18 cellular contexts compared by ENCODE assay signal in the genomic region with DNA sequence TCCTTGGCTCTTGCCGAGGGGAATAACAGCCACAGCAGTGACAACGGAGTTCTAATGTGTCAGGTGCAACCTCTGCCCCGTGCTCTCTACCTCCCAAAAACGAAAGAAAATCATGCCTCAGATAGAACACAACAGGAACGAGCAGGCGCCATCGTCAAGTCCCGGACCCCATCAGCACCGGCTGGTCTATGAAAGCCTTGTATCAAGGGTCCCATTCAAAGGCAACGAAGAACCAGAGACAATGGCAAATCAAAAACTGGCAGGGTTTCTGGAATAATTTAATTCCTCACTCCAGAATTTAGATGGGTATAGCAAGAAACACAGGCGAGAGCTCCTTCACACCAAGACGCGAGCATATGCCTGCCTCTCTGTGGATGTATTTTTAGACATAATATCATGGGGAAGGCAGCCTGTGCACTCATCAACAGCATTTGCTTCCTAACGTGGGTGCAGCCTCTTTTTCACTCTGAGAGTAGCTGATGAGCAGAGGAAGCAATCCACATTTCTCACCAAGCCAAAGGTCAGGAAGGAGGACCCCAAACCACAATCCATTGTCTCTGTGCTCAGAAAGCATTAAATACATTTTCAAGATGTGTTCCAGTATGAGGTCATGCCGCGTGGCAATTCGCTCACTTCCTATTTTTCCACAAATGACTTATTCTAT.
DNase-seq lines count a peak whose midpoint lies in the region; ATAC-seq and TF ChIP-seq lines count a peak whose summit lies in the region.
"Had no signal": no experiment of that assay in that cellular context is flagged by ENCODE, and none has a peak within 500 bp of the region (broad histone marks: within the 10 kb centered on the region; RNA-seq: fewer than 3 reads in every experiment).

No MANE protein-coding gene starts in this region.

- 54% methylated on average over 16 of the region's 17 CpGs for WGBS in right lobe of liver (ENCODE audit: insufficient coverage, low coverage, low lambda C conversion rate, missing lambda C conversion rate)

- no peak overlapping the region for H3K27ac Mint-ChIP-seq in WTC11
- H3K27ac Mint-ChIP-seq: activated CD8-positive, alpha-beta memory T cell treated with anti-CD3 and anti-CD28 coated beads, Interleukin-2, amount 10 ng/mL, durations not matched to agents 7 days and 5 days; activated naive CD8-positive, alpha-beta T cell had no signal

- peaks cover 15% of the 10 kb centered on the region for H3K27me3 Mint-ChIP-seq in WTC11 (ENCODE audit: low read depth)
- H3K27me3 Mint-ChIP-seq: activated CD8-positive, alpha-beta memory T cell treated with anti-CD3 and anti-CD28 coated beads, Interleukin-2, amount 10 ng/mL, durations not matched to agents 7 days and 5 days had no signal

- TF ChIP-seq POLR2A in right lobe of liver (IDR thresholded peaks at IDR 0.05) (no peak), gastrocnemius medialis (IDR thresholded peaks at IDR 0.05) (no peak)

- TF ChIP-seq CTCF in right lobe of liver (IDR thresholded peaks at IDR 0.05), result no peak
- TF ChIP-seq CTCF in gastrocnemius medialis (IDR thresholded peaks at IDR 0.05 in 4 of 5, conservative IDR thresholded peaks at IDR 0.05 in 1 of 5), result no peak
- TF ChIP-seq CTCF in WTC11 (IDR thresholded peaks at IDR 0.05), result no peak

- DNase-seq in NCI-H2227 (lab: John Stamatoyannopoulos, UW; ENCODE audit: unreplicated experiment) (peak; percentile 70), dermis blood vessel endothelial cell (peak; percentile 24), right lobe of liver (no peak), gastrocnemius medialis (peak; percentile 20 to 28), WTC11 (ENCODE audit: low spot score) (no peak), NCI-H2081 treated with DMSO at 0.1 percent for 48 hours (lab: John Stamatoyannopoulos, UW) (no peak)
- no peak for DNase-seq in stimulated activated CD4-positive, alpha-beta T cell treated with anti-CD3 and anti-CD28 coated beads, Interleukin-12 subunit alpha, Interleukin-12 subunit beta, amount 100 ng/mL, for 4 hours
- DNase-seq: activated CD8-positive, alpha-beta memory T cell treated with anti-CD3 and anti-CD28 coated beads, Interleukin-2, amount 10 ng/mL, durations not matched to agents 7 days and 5 days; effector CD4-positive, alpha-beta T cell; glutamatergic neuron; HCEC 1CT; NCI-H82; SHP77 treated with DMSO at 0.1 percent for 48 hours; stimulated activated naive CD4-positive, alpha-beta T cell treated with Interleukin-2 at 50 U/mL for 16 hours had no signal

- no peaks in the 10 kb centered on the region for H3K27me3 ChIP-seq in right lobe of liver
- no peaks in the 10 kb centered on the region for H3K27me3 ChIP-seq in gastrocnemius medialis

- intact Hi-C loops in right lobe of liver (cut with DNase I), result no loop called here
- intact Hi-C loops in gastrocnemius medialis (cut with DNase I; ENCODE audit: low total_unique reads), result loop anchor here (1.0 to 10.0 kb wide), 2 partner anchors 94 to 195 kb away; no protein-coding TSS in a partner anchor

- CTCF ChIA-PET in WTC11 (lab: Charles Lee), result no interaction called here

- H3K4me3 ChIP-seq in right lobe of liver (peak overlapping the region in 1 of 3 donors; percentile 35), gastrocnemius medialis (peak overlapping the region; percentile 40 to 56 (median 46))

- peaks cover 63% of the 10 kb centered on the region for H3K4me1 Mint-ChIP-seq in WTC11
- H3K4me1 Mint-ChIP-seq: activated CD8-positive, alpha-beta memory T cell treated with anti-CD3 and anti-CD28 coated beads, Interleukin-2, amount 10 ng/mL, durations not matched to agents 7 days and 5 days had no signal

- H3K36me3 Mint-ChIP-seq in WTC11, result no peaks in the 10 kb centered on the region
- H3K36me3 Mint-ChIP-seq: activated CD8-positive, alpha-beta memory T cell treated with anti-CD3 and anti-CD28 coated beads, Interleukin-2, amount 10 ng/mL, durations not matched to agents 7 days and 5 days; activated naive CD8-positive, alpha-beta T cell had no signal

- H3K9me3 ChIP-seq in right lobe of liver (no peaks in the 10 kb centered on the region), gastrocnemius medialis (no peaks in the 10 kb centered on the region)

- no peaks in the 10 kb centered on the region for H3K4me1 ChIP-seq in right lobe of liver
- peaks cover 18 to 21% of the 10 kb centered on the region in 2 donors for H3K4me1 ChIP-seq in gastrocnemius medialis
- H3K4me1 ChIP-seq: parathyroid adenoma had no signal

- POLR2A ChIA-PET in WTC11 (lab: Charles Lee), result no interaction called here

- H3K36me3 ChIP-seq in right lobe of liver, result no peaks in the 10 kb centered on the region
- H3K36me3 ChIP-seq in gastrocnemius medialis, result no peaks in the 10 kb centered on the region

- H3K27ac ChIP-seq in right lobe of liver (no peak overlapping the region), gastrocnemius medialis (peak overlapping the region; percentile 62 to 78 (median 74))
- H3K27ac ChIP-seq: C4-2B, parathyroid adenoma had no signal

- ATAC-seq in right lobe of liver (peak; percentile 79 to 97 (median 91)), gastrocnemius medialis (peak; percentile 93 to 95), GM18909 (IDR thresholded peaks at IDR 0.05; ENCODE audit: poor library complexity, unreplicated experiment) (no peak), WTC11 (no peak; the same call in 1 of the 2 replicates)
- ATAC-seq: activated CD8-positive, alpha-beta memory T cell treated with anti-CD3 and anti-CD28 coated beads, Interleukin-2, amount 10 ng/mL, durations not matched to agents 7 days and 5 days had no signal

- H3K4me3 Mint-ChIP-seq in WTC11, result no peak overlapping the region
- H3K4me3 Mint-ChIP-seq: activated CD8-positive, alpha-beta memory T cell treated with anti-CD3 and anti-CD28 coated beads, Interleukin-2, amount 10 ng/mL, durations not matched to agents 7 days and 5 days; activated naive CD8-positive, alpha-beta T cell had no signal

- H3K9me3 Mint-ChIP-seq in WTC11, result no peaks in the 10 kb centered on the region

- in situ Hi-C loops in gastrocnemius medialis (cut with MboI; ENCODE audit: low sequenced_read_pairs in 4 of 4), result no loop called here

TF ChIP-seq in WTC11, 78 proteins besides CTCF, POLR2A, EP300 and RAD21:
- TF ChIP-seq, protein P1, sequence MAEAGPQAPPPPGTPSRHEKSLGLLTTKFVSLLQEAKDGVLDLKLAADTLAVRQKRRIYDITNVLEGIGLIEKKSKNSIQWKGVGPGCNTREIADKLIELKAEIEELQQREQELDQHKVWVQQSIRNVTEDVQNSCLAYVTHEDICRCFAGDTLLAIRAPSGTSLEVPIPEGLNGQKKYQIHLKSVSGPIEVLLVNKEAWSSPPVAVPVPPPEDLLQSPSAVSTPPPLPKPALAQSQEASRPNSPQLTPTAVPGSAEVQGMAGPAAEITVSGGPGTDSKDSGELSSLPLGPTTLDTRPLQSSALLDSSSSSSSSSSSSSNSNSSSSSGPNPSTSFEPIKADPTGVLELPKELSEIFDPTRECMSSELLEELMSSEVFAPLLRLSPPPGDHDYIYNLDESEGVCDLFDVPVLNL (CRISPR knock-in tag; IDR thresholded peaks at IDR 0.05; ENCODE audit: borderline replicate concordance, low read depth), result no peak
- TF ChIP-seq ZNF232 (CRISPR knock-in tag; IDR thresholded peaks at IDR 0.05), result no peak
- TF ChIP-seq HMGA2 (CRISPR knock-in tag; IDR thresholded peaks at IDR 0.05), result no peak
- TF ChIP-seq, protein P2, sequence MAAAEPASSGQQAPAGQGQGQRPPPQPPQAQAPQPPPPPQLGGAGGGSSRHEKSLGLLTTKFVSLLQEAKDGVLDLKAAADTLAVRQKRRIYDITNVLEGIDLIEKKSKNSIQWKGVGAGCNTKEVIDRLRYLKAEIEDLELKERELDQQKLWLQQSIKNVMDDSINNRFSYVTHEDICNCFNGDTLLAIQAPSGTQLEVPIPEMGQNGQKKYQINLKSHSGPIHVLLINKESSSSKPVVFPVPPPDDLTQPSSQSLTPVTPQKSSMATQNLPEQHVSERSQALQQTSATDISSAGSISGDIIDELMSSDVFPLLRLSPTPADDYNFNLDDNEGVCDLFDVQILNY (CRISPR knock-in tag; IDR thresholded peaks at IDR 0.05), result no peak
- TF ChIP-seq, protein P3, sequence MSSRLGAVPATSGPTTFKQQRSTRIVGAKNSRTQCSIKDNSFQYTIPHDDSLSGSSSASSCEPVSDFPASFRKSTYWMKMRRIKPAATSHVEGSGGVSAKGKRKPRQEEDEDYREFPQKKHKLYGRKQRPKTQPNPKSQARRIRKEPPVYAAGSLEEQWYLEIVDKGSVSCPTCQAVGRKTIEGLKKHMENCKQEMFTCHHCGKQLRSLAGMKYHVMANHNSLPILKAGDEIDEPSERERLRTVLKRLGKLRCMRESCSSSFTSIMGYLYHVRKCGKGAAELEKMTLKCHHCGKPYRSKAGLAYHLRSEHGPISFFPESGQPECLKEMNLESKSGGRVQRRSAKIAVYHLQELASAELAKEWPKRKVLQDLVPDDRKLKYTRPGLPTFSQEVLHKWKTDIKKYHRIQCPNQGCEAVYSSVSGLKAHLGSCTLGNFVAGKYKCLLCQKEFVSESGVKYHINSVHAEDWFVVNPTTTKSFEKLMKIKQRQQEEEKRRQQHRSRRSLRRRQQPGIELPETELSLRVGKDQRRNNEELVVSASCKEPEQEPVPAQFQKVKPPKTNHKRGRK (CRISPR knock-in tag; IDR thresholded peaks at IDR 0.05; ENCODE audit: borderline replicate concordance), result no peak
- no peak for TF ChIP-seq TEAD1 (CRISPR knock-in tag; IDR thresholded peaks at IDR 0.05)
- TF ChIP-seq EMX1 (CRISPR knock-in tag; IDR thresholded peaks at IDR 0.05), result no peak
- no peak for TF ChIP-seq SMAD3 (CRISPR knock-in tag; IDR thresholded peaks at IDR 0.05; ENCODE audit: borderline replicate concordance)
- TF ChIP-seq NR3C1 (CRISPR knock-in tag; conservative IDR thresholded peaks at IDR 0.05; ENCODE audit: low read depth), result no peak
- no peak for TF ChIP-seq ZNF263 (CRISPR knock-in tag; IDR thresholded peaks at IDR 0.05; ENCODE audit: low read depth)
- TF ChIP-seq, protein P4, sequence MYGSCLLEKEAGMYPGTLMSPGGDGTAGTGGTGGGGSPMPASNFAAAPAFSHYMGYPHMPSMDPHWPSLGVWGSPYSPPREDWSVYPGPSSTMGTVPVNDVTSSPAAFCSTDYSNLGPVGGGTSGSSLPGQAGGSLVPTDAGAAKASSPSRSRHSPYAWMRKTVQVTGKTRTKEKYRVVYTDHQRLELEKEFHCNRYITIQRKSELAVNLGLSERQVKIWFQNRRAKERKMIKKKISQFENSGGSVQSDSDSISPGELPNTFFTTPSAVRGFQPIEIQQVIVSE (CRISPR knock-in tag; IDR thresholded peaks at IDR 0.05; ENCODE audit: borderline replicate concordance), result no peak
- TF ChIP-seq MYBL2 (CRISPR knock-in tag; IDR thresholded peaks at IDR 0.05), result no peak
- TF ChIP-seq GTF2I (CRISPR knock-in tag; conservative IDR thresholded peaks at IDR 0.05), result no peak
- TF ChIP-seq, protein P5, sequence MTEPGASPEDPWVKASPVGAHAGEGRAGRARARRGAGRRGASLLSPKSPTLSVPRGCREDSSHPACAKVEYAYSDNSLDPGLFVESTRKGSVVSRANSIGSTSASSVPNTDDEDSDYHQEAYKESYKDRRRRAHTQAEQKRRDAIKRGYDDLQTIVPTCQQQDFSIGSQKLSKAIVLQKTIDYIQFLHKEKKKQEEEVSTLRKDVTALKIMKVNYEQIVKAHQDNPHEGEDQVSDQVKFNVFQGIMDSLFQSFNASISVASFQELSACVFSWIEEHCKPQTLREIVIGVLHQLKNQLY (CRISPR knock-in tag; IDR thresholded peaks at IDR 0.05), result no peak

Comparison
In these comparisons a context has a peak if more than half of its experiments do, and no peak if none do; other contexts are left out.
1. DNase-seq: peak in NCI-H2227 (single experiment), dermis blood vessel endothelial cell (single experiment) and gastrocnemius medialis (2 of 2); none in right lobe of liver (0 of 3), stimulated activated CD4-positive, alpha-beta T cell treated with anti-CD3 and anti-CD28 coated beads, Interleukin-12 subunit alpha, Interleukin-12 subunit beta, amount 100 ng/mL, for 4 hours (single experiment), WTC11 (single experiment) and NCI-H2081 treated with DMSO at 0.1 percent for 48 hours (single experiment).
2. ATAC-seq: peak in right lobe of liver (4 of 4) and gastrocnemius medialis (2 of 2); none in GM18909 (single experiment) and WTC11 (single experiment).
3. H3K27ac ChIP-seq: peak in gastrocnemius medialis (4 of 4); none in right lobe of liver (0 of 3).